9 cellular contexts compared by ENCODE assay signal in genomic region chr5:78757269-78758053, GRCh38.
DNase-seq lines count a peak whose midpoint lies in the region; ATAC-seq, FAIRE-seq and TF ChIP-seq lines count a peak whose summit lies in the region.
"Had no signal": no experiment of that assay in that cellular context is flagged by ENCODE, and none has a peak within 500 bp of the region (broad histone marks: within the 10 kb centered on the region; RNA-seq: fewer than 3 reads in every experiment).

No MANE protein-coding gene starts in this region.

- peak overlapping the region in 5 of 8 donors; percentile 50 to 83 (median 73) for H3K4me3 Mint-ChIP-seq in naive B cell

- no peaks in the 10 kb centered on the region for H3K27me3 ChIP-seq in prostate gland (replicated peaks; ENCODE audit: insufficient read depth)
- H3K27me3 ChIP-seq in lower lobe of right lung (ENCODE audit: low read depth) = no peaks in the 10 kb centered on the region

- FAIRE-seq in frontal cortex (lab: Jason Lieb, UNC) = no peak

- H3K9me3 ChIP-seq in HEK293 (ENCODE audit: control insufficient read depth, insufficient read depth, low read depth, low read length) (no peaks in the 10 kb centered on the region), prostate gland (no peaks in the 10 kb centered on the region), lower lobe of right lung (no peaks in the 10 kb centered on the region)

- peaks cover 8 to 12% of the 10 kb centered on the region in 2 donors for H3K36me3 Mint-ChIP-seq in naive B cell

- WGBS in prostate gland = 89% methylated on average over 7 of the region's 7 CpGs

- intact Hi-C loops in prostate gland (cut with DNase I) (no loop called here), lower lobe of right lung (cut with DNase I) (no loop called here)

- no peak for ATAC-seq in naive B cell (ENCODE audit: low read depth in 2 of 2)
- ATAC-seq in lower lobe of right lung = no peak

- no peaks in the 10 kb centered on the region for H3K27me3 Mint-ChIP-seq in naive B cell

- CTCF ChIA-PET in HEK293 (lab: Yijun Ruan, JAX) = interaction anchor here (0.6 to 0.7 kb wide), 3 partner anchors 14 to 517 kb away, joined by 3 to 5 read pairs (median 3); no protein-coding TSS in a partner anchor

- POLR2A ChIA-PET in HEK293 (lab: Yijun Ruan, JAX) = no interaction called here

- H3K4me3 ChIP-seq in HEK293 (ENCODE audit: low read depth, low read length) (no peak overlapping the region), prostate gland (no peak overlapping the region), lower lobe of right lung (no peak overlapping the region)

- no peak for TF ChIP-seq CTCF in HEK293 (tag by site-specific recombination; IDR thresholded peaks at IDR 0.05)
- TF ChIP-seq CTCF in prostate gland (IDR thresholded peaks at IDR 0.05) = no peak
- TF ChIP-seq CTCF in lower lobe of right lung (IDR thresholded peaks at IDR 0.05) = no peak

- peaks cover 53 to 74% (median 65%) of the 10 kb centered on the region in 3 donors for H3K4me1 Mint-ChIP-seq in naive B cell

- H3K27ac ChIP-seq in HEK293 (ENCODE audit: extremely low read depth, low read depth, low read length) = peak overlapping the region; percentile 37; the same call in 1 of the 2 replicates
- no peak overlapping the region for H3K27ac ChIP-seq in prostate gland
- H3K27ac ChIP-seq in lower lobe of right lung = no peak overlapping the region
- H3K27ac ChIP-seq: 22Rv1 had no signal

- no peak for TF ChIP-seq POLR2A in prostate gland (IDR thresholded peaks at IDR 0.05)

- peak; percentile 13 for DNase-seq in DMS 273 (lab: John Stamatoyannopoulos, UW; ENCODE audit: unreplicated experiment)
- no peak for DNase-seq in DMS 273 treated with DMSO at 0.1 percent for 48 hours (lab: John Stamatoyannopoulos, UW)
- peak; percentile 63 for DNase-seq in RPMI8226
- DNase-seq in naive B cell = no peak
- DNase-seq in prostate gland (ENCODE audit: low spot score) = no peak
- no peak for DNase-seq in lower lobe of right lung
- DNase-seq in frontal cortex (ENCODE audit: low spot score in 2 of 2) = no peak

- H3K4me1 ChIP-seq in HEK293 (ENCODE audit: control insufficient read depth, insufficient read depth, low read length) = peaks cover 6% of the 10 kb centered on the region; the same call in 1 of the 2 replicates
- no peaks in the 10 kb centered on the region for H3K4me1 ChIP-seq in prostate gland (replicated peaks)
- no peaks in the 10 kb centered on the region for H3K4me1 ChIP-seq in lower lobe of right lung

- peaks cover 7 to 25% (median 10%) of the 10 kb centered on the region in 7 donors for H3K9me3 Mint-ChIP-seq in naive B cell

- H3K27ac Mint-ChIP-seq in naive B cell = peak overlapping the region; percentile 86 to 95 (median 90)

- H3K36me3 ChIP-seq in HEK293 (ENCODE audit: control insufficient read depth in 2 of 2, insufficient read depth in 1 of 2, low read length in 2 of 2) (no peaks in the 10 kb centered on the region), prostate gland (no peaks in the 10 kb centered on the region), lower lobe of right lung (no peaks in the 10 kb centered on the region)

TF ChIP-seq in HEK293, 187 proteins besides CTCF, POLR2A, EP300 and RAD21 (continues in another document):
- TF ChIP-seq KLF8 (tag by site-specific recombination; IDR thresholded peaks at IDR 0.05) (no peak), SCRT2 (tag by site-specific recombination; IDR thresholded peaks at IDR 0.05) (peak; percentile 92), FEZF1 (tag by site-specific recombination; IDR thresholded peaks at IDR 0.05) (no peak), ZNF335 (tag by site-specific recombination; conservative IDR thresholded peaks at IDR 0.05) (peak; percentile 38), ZNF16 (tag by site-specific recombination; IDR thresholded peaks at IDR 0.05; ENCODE audit: low read depth) (no peak), OSR2 (tag by site-specific recombination; IDR thresholded peaks at IDR 0.05) (no peak), SCRT1 (tag by site-specific recombination; IDR thresholded peaks at IDR 0.05; ENCODE audit: borderline replicate concordance) (0 out of 2 replicates have a peak, but pooled peaks have one; percentile 11), ZNF600 (tag by site-specific recombination; IDR thresholded peaks at IDR 0.05) (peak; percentile 58), ZNF660 (tag by site-specific recombination; IDR thresholded peaks at IDR 0.05) (peak; percentile 47), ZNF473 (tag by site-specific recombination; IDR thresholded peaks at IDR 0.05) (no peak), ZNF18 (tag by site-specific recombination; IDR thresholded peaks at IDR 0.05) (no peak), ATF2 (tag by site-specific recombination; IDR thresholded peaks at IDR 0.05; ENCODE audit: low read depth) (no peak), ZEB2 (tag by site-specific recombination; IDR thresholded peaks at IDR 0.05) (0 out of 2 replicates have a peak, but pooled peaks have one; percentile 16), ZNF629 (tag by site-specific recombination; IDR thresholded peaks at IDR 0.05) (peak; percentile 25; the same call in 1 of the 2 replicates), ZNF518A (tag by site-specific recombination; conservative IDR thresholded peaks at IDR 0.05; ENCODE audit: low read depth) (no peak), ZNF549 (tag by site-specific recombination; IDR thresholded peaks at IDR 0.05) (no peak), GFI1B (tag by site-specific recombination; IDR thresholded peaks at IDR 0.05) (no peak), ZBTB26 (tag by site-specific recombination; optimal IDR thresholded peaks at IDR 0.05) (no peak)

Comparison
In these comparisons a context has a peak if more than half of its experiments do, and no peak if none do; other contexts are left out.
1. DNase-seq: peak in DMS 273 (single experiment) and RPMI8226 (single experiment); none in DMS 273 treated with DMSO at 0.1 percent for 48 hours (single experiment), naive B cell (single experiment), prostate gland (single experiment), lower lobe of right lung (single experiment) and frontal cortex (0 of 2).